ENCODE assay signal across 14 cellular contexts in genomic region chr12:113846275-113846674, GRCh38.
"Had no signal": no experiment of that assay in that cellular context is flagged by ENCODE, and none has a peak within 500 bp of the region (broad histone marks: within the 10 kb centered on the region; RNA-seq: fewer than 3 reads in every experiment).

No MANE protein-coding gene starts in this region.

- ATAC-seq: stimulated activated naive CD8-positive, alpha-beta T cell treated with anti-CD3 and anti-CD28 coated beads, Interleukin-15, amount 100 ng/mL, for 72 hours had no signal

- FAIRE-seq: kidney had no signal

- H3K9ac ChIP-seq: parathyroid adenoma had no signal

- H3K9me3 ChIP-seq: adrenal gland, left ventricle myocardium inferior, testis had no signal

- H2AFZ ChIP-seq: hepatocyte, parathyroid adenoma had no signal

- H3K4me3 ChIP-seq: adrenal gland, hepatocyte, left ventricle myocardium inferior, testis had no signal

- DNase-seq: activated naive CD4-positive, alpha-beta T cell treated with anti-CD3 and anti-CD28 coated beads, Interleukin-2, amount 50 U/mL, for 16 hours; caudate nucleus; cortex of kidney; effector CD8-positive, alpha-beta T cell; kidney; left ventricle myocardium inferior; stimulated activated CD4-positive, alpha-beta T cell treated with anti-CD3 and anti-CD28 coated beads, Interleukin-4, amount 100 ng/mL, for 1 hour; stimulated activated CD8-positive, alpha-beta memory T cell treated with anti-CD3 and anti-CD28 coated beads, Interleukin-4, amount 100 ng/mL, for 48 hours; stimulated activated naive CD8-positive, alpha-beta T cell treated with anti-CD3 and anti-CD28 coated beads, Interleukin-15, amount 100 ng/mL, for 72 hours; testis had no signal

- H3K4me2 ChIP-seq: hepatocyte had no signal

- H3K27me3 ChIP-seq: adrenal gland, hepatocyte, testis had no signal

- H3K4me1 ChIP-seq: parathyroid adenoma had no signal

- H3K79me2 ChIP-seq: hepatocyte, parathyroid adenoma had no signal

- H3K27ac ChIP-seq: adrenal gland, hepatocyte, left ventricle myocardium inferior, parathyroid adenoma, testis, VCaP had no signal
